ENCODE assay signal across 1 cellular context in genomic region chr12:108638141-108638823, GRCh38.
TF ChIP-seq lines count a peak whose summit lies in the region.

No MANE protein-coding gene starts in this region.

TF ChIP-seq in HepG2, 621 proteins besides CTCF, POLR2A, EP300 and RAD21:
- TF ChIP-seq POLR2G (IDR thresholded peaks at IDR 0.05; ENCODE audit: low read depth, low read length) (peak; percentile 40), XRCC5 (optimal IDR thresholded peaks at IDR 0.05; ENCODE audit: low read length) (peak; percentile 49), MLLT10 (CRISPR knock-in tag; IDR thresholded peaks at IDR 0.05) (no peak), TSC22D2 (CRISPR knock-in tag; IDR thresholded peaks at IDR 0.05; ENCODE audit: borderline replicate concordance) (no peak), SIN3B (IDR thresholded peaks at IDR 0.05; ENCODE audit: low read length) (no peak), ZFP91 (CRISPR knock-in tag; IDR thresholded peaks at IDR 0.05; ENCODE audit: borderline replicate concordance) (no peak), ZNF672 (CRISPR knock-in tag; IDR thresholded peaks at IDR 0.05) (no peak)
- TF ChIP-seq, protein P1, sequence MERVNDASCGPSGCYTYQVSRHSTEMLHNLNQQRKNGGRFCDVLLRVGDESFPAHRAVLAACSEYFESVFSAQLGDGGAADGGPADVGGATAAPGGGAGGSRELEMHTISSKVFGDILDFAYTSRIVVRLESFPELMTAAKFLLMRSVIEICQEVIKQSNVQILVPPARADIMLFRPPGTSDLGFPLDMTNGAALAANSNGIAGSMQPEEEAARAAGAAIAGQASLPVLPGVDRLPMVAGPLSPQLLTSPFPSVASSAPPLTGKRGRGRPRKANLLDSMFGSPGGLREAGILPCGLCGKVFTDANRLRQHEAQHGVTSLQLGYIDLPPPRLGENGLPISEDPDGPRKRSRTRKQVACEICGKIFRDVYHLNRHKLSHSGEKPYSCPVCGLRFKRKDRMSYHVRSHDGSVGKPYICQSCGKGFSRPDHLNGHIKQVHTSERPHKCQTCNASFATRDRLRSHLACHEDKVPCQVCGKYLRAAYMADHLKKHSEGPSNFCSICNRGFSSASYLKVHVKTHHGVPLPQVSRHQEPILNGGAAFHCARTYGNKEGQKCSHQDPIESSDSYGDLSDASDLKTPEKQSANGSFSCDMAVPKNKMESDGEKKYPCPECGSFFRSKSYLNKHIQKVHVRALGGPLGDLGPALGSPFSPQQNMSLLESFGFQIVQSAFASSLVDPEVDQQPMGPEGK (CRISPR knock-in tag; IDR thresholded peaks at IDR 0.05), result peak; percentile 68; the same call in 1 of the 2 replicates
